ENCODE assay signal across 9 cellular contexts in genomic region chrX:16185725-16186136, GRCh38. TPM values are rescaled to one million over a fixed set of nuclear protein-coding genes. Genes with fewer than 3 reads are reported as not detected.
DNase-seq lines count a peak whose midpoint lies in the region; ATAC-seq and TF ChIP-seq lines count a peak whose summit lies in the region.
"Had no signal": no experiment of that assay in that cellular context is flagged by ENCODE, and none has a peak within 500 bp of the region (broad histone marks: within the 10 kb centered on the region; RNA-seq: fewer than 3 reads in every experiment).

No MANE protein-coding gene starts in this region.

- H3K9me3 Mint-ChIP-seq in T-cell, result no peaks in the 10 kb centered on the region
- H3K9me3 Mint-ChIP-seq: CD4-positive, CD25-positive, alpha-beta regulatory T cell had no signal

- peak; percentile 25 for DNase-seq in NK-92 treated with Interleukin-12 subunit alpha and Interleukin-12 subunit beta, amount 100 ng/mL, for 24 hours (lab: John Stamatoyannopoulos, UW)
- DNase-seq in NK-92 (lab: John Stamatoyannopoulos, UW; ENCODE audit: unreplicated experiment) (no peak), NOMO-1 treated with dmso at 0.1 percent for 144 hours (lab: John Stamatoyannopoulos, UW; ENCODE audit: unreplicated experiment) (peak; percentile 63), foreskin keratinocyte (peak; percentile 34 to 62), NCI-H2081 (lab: John Stamatoyannopoulos, UW) (no peak), T-cell (no peak)
- no peak for DNase-seq in stimulated activated CD4-positive, alpha-beta T cell treated with anti-CD3 and anti-CD28 coated beads, Interleukin-4, amount 100 ng/mL, for 1 hour

- H3K4me1 Mint-ChIP-seq in T-cell, result no peaks in the 10 kb centered on the region
- H3K4me1 Mint-ChIP-seq: CD4-positive, CD25-positive, alpha-beta regulatory T cell had no signal

- POLR2A ChIA-PET in T-cell (lab: Charles Lee), result no interaction called here

- no peak overlapping the region for H3K4me3 Mint-ChIP-seq in T-cell
- H3K4me3 Mint-ChIP-seq: CD4-positive, CD25-positive, alpha-beta regulatory T cell had no signal

- H3K27ac Mint-ChIP-seq in T-cell, result no peak overlapping the region

- no peak overlapping the region for H3K27ac ChIP-seq in foreskin keratinocyte

- no peak for TF ChIP-seq CTCF in foreskin keratinocyte (conservative IDR thresholded peaks at IDR 0.05)

- no peaks in the 10 kb centered on the region for H3K36me3 Mint-ChIP-seq in T-cell
- H3K36me3 Mint-ChIP-seq: CD4-positive, CD25-positive, alpha-beta regulatory T cell had no signal

- peaks cover 4 to 23% of the 10 kb centered on the region in 2 donors for H3K27me3 Mint-ChIP-seq in T-cell
- H3K27me3 Mint-ChIP-seq: CD4-positive, CD25-positive, alpha-beta regulatory T cell had no signal

- no peaks in the 10 kb centered on the region for H3K27me3 ChIP-seq in foreskin keratinocyte

- CTCF ChIA-PET in T-cell (lab: Charles Lee), result no interaction called here

- peak; percentile 99 for ATAC-seq in HG02852 (IDR thresholded peaks at IDR 0.05; ENCODE audit: unreplicated experiment)
- ATAC-seq in foreskin keratinocyte, result peak; percentile 93
- ATAC-seq in T-cell (replicated peaks in 1 of 4), result no peak

- H3K4me1 ChIP-seq in foreskin keratinocyte, result peaks cover 4% of the 10 kb centered on the region

RNA-seq across cellular contexts. Expression of gene MAGEB17, which starts 18.4 kb away (rescaled TPM):
- not detected in 2 replicates for total RNA-seq in foreskin keratinocyte
- not detected in 2 replicates for polyA plus RNA-seq in foreskin keratinocyte
- not detected for total RNA-seq in T-cell
- total RNA-seq: CD4-positive, CD25-positive, alpha-beta regulatory T cell had no signal
- polyA plus RNA-seq: CD4-positive, CD25-positive, alpha-beta regulatory T cell had no signal

Comparison
In these comparisons a context has a peak if more than half of its experiments do, and no peak if none do; other contexts are left out.
1. DNase-seq: peak in NK-92 treated with Interleukin-12 subunit alpha and Interleukin-12 subunit beta, amount 100 ng/mL, for 24 hours (single experiment), NOMO-1 treated with dmso at 0.1 percent for 144 hours (single experiment) and foreskin keratinocyte (2 of 2); none in NK-92 (single experiment), stimulated activated CD4-positive, alpha-beta T cell treated with anti-CD3 and anti-CD28 coated beads, Interleukin-4, amount 100 ng/mL, for 1 hour (single experiment), NCI-H2081 (0 of 2) and T-cell (0 of 34).
2. ATAC-seq: peak in HG02852 (single experiment) and foreskin keratinocyte (single experiment); none in T-cell (0 of 4).